In genomic region chr1:160291248-160292220, GRCh38 we compare ENCODE assay signal across 8 cellular contexts. TPM values are rescaled to one million over a fixed set of nuclear protein-coding genes. Genes with fewer than 3 reads are reported as not detected.
A peak's percentile ranks its signal among the peaks of the same experiment; 100 is the strongest.
DNase-seq lines count a peak whose midpoint lies in the region; ATAC-seq, FAIRE-seq and TF ChIP-seq lines count a peak whose summit lies in the region.

No MANE protein-coding gene starts in this region.

- FAIRE-seq in RCC 7860 (lab: Jason Lieb, UNC) = no peak

- no peaks in the 10 kb centered on the region for H4K20me1 ChIP-seq in neural cell (ENCODE audit: insufficient read depth)

- H3K9me3 ChIP-seq in neural cell (ENCODE audit: low read length) = no peaks in the 10 kb centered on the region
- H3K9me3 ChIP-seq in stomach = no peaks in the 10 kb centered on the region

- intact Hi-C loops in stomach (cut with DNase I; ENCODE audit: low total_unique reads) = loop anchor here (10.0 kb wide), 1 partner anchor 187 kb away; no protein-coding TSS in a partner anchor

- H3K27me3 ChIP-seq in neural cell (ENCODE audit: insufficient read depth, low read depth, low read length) (no peaks in the 10 kb centered on the region), stomach (no peaks in the 10 kb centered on the region)

- H3K27ac ChIP-seq in neural cell (ENCODE audit: low read length) (no peak overlapping the region), stomach (peak overlapping the region in 1 of 5 donors; percentile 48)

- H3K27ac Mint-ChIP-seq in activated T-cell treated with anti-CD3 and anti-CD28 coated beads, Interleukin-2, amount 50 U/mL, for 72 hours = no peak overlapping the region

- WGBS in stomach, 5 donors = 35 to 46% (median 41%) methylated on average over 11 of the region's 11 CpGs

- no peak overlapping the region for H2AFZ ChIP-seq in neural cell (ENCODE audit: low read depth, low read length)

- H3K4me3 Mint-ChIP-seq in activated T-cell treated with anti-CD3 and anti-CD28 coated beads, Interleukin-2, amount 50 U/mL, for 72 hours = no peak overlapping the region

- H3F3A ChIP-seq in neural cell (ENCODE audit: insufficient read depth, low read length, poor library complexity, severe bottlenecking) = no peaks in the 10 kb centered on the region

- H3K36me3 ChIP-seq in neural cell (ENCODE audit: insufficient read depth, low read length) = peaks cover 15% of the 10 kb centered on the region
- H3K36me3 ChIP-seq in stomach = peaks cover 72 to 89% (median 87%) of the 10 kb centered on the region in 4 donors

- TF ChIP-seq EP300 in neural cell (conservative IDR thresholded peaks at IDR 0.05; ENCODE audit: poor library complexity, severe bottlenecking) (no peak), stomach (IDR thresholded peaks at IDR 0.05) (no peak)

- DNase-seq in AML-193 (lab: John Stamatoyannopoulos, UW) = peak; percentile 39 to 50
- peak; percentile 70 to 76 for DNase-seq in Kasumi-1 (lab: John Stamatoyannopoulos, UW)
- DNase-seq in RCC 7860 (ENCODE audit: low spot score) = peak; percentile 39
- peak; percentile 53 to 64 for DNase-seq in activated T-cell treated with anti-CD3 and anti-CD28 coated beads, Interleukin-2, amount 50 U/mL, for 72 hours
- peak; percentile 76 for DNase-seq in fibroblast of mammary gland (ENCODE audit: low read depth)
- peak; percentile 71 for DNase-seq in stomach

- H3K36me3 Mint-ChIP-seq in activated T-cell treated with anti-CD3 and anti-CD28 coated beads, Interleukin-2, amount 50 U/mL, for 72 hours (ENCODE audit: insufficient read depth in 2 of 2) = peaks cover 10 to 32% of the 10 kb centered on the region in 2 donors

- peaks cover 7% of the 10 kb centered on the region for H3K4me1 Mint-ChIP-seq in activated T-cell treated with anti-CD3 and anti-CD28 coated beads, Interleukin-2, amount 50 U/mL, for 72 hours (ENCODE audit: low read depth)

- H3K4me3 ChIP-seq in fibroblast of mammary gland (ENCODE audit: control insufficient read depth, low read depth, low read length) = no peak overlapping the region
- H3K4me3 ChIP-seq in neural cell (ENCODE audit: low read length) = no peak overlapping the region
- H3K4me3 ChIP-seq in stomach = no peak overlapping the region

- H3K9ac ChIP-seq in neural cell (ENCODE audit: low read length) = no peak overlapping the region

- no peaks in the 10 kb centered on the region for H3K9me2 ChIP-seq in neural cell (ENCODE audit: insufficient read depth, low read length)

- no peaks in the 10 kb centered on the region for H3K27me3 Mint-ChIP-seq in activated T-cell treated with anti-CD3 and anti-CD28 coated beads, Interleukin-2, amount 50 U/mL, for 72 hours (ENCODE audit: low read depth)

- H3K79me2 ChIP-seq in neural cell (replicated peaks; ENCODE audit: insufficient read depth, low read length) = no peaks in the 10 kb centered on the region

- no peak overlapping the region for H3K4me2 ChIP-seq in neural cell (ENCODE audit: low read length)

- ATAC-seq in GM19035 (IDR thresholded peaks at IDR 0.05; ENCODE audit: unreplicated experiment) = peak; percentile 78
- ATAC-seq in activated T-cell treated with anti-CD3 and anti-CD28 coated beads, Interleukin-2, amount 50 U/mL, for 72 hours (replicated peaks in 1 of 2) = peak; percentile 91 to 93

- no peak for TF ChIP-seq POLR2A in stomach (IDR thresholded peaks at IDR 0.05)

- H3K9me3 Mint-ChIP-seq in activated T-cell treated with anti-CD3 and anti-CD28 coated beads, Interleukin-2, amount 50 U/mL, for 72 hours = no peaks in the 10 kb centered on the region

- peak; percentile 77 for TF ChIP-seq RAD21 in neural cell (conservative IDR thresholded peaks at IDR 0.05)

- H3K4me1 ChIP-seq in stomach = peaks cover 0 to 6% (median 0%) of the 10 kb centered on the region in 4 donors

- peak; percentile 80 for TF ChIP-seq CTCF in fibroblast of mammary gland (conservative IDR thresholded peaks at IDR 0.05; ENCODE audit: control insufficient read depth, insufficient read depth, low read depth, low read length)
- TF ChIP-seq CTCF in neural cell (IDR thresholded peaks at IDR 0.05; ENCODE audit: poor library complexity, severe bottlenecking) = peak; percentile 88
- peak in 5 of 7 experiments; percentile 74 to 86 (median 81) for TF ChIP-seq CTCF in stomach (IDR thresholded peaks at IDR 0.05)

TF ChIP-seq in neural cell, 6 proteins besides CTCF, POLR2A, EP300 and RAD21:
- TF ChIP-seq EZH2 (IDR thresholded peaks at IDR 0.05; ENCODE audit: borderline replicate concordance, insufficient read depth, low read length, poor library complexity, severe bottlenecking) (no peak), MXI1 (conservative IDR thresholded peaks at IDR 0.05; ENCODE audit: poor library complexity, severe bottlenecking) (peak; percentile 53), SMC3 (conservative IDR thresholded peaks at IDR 0.05; ENCODE audit: poor library complexity) (peak; percentile 91)

RNA-seq across cellular contexts. Expression of gene PEX19, which starts 6.6 kb away (rescaled TPM):
- total RNA-seq in activated T-cell treated with anti-CD3 and anti-CD28 coated beads, Interleukin-2, amount 50 U/mL, for 72 hours = 10 to 100 TPM; 48.8 to 49.1 TPM
- polyA plus RNA-seq in neural cell = 37.7 and 51.6 TPM in 2 replicates
- polyA minus RNA-seq in neural cell = 35.8 and 38.3 TPM in 2 replicates
- total RNA-seq in stomach = 100 to 1,000 TPM in 1 of 5 donors, 10 to 100 TPM in 3, 1 to 10 TPM in 1; 9.3 to 117 (median 56.0) TPM
- polyA plus RNA-seq in stomach = 10 to 100 TPM; 15.7 to 29.3 (median 25.4) TPM

RNA-seq across cellular contexts. Expression of gene DCAF8, which starts 29.2 kb away (rescaled TPM):
- 100 to 1,000 TPM; 246 to 280 TPM for total RNA-seq in activated T-cell treated with anti-CD3 and anti-CD28 coated beads, Interleukin-2, amount 50 U/mL, for 72 hours
- polyA plus RNA-seq in neural cell = 153 TPM in 2 replicates
- 117 and 129 TPM in 2 replicates for polyA minus RNA-seq in neural cell
- total RNA-seq in stomach = 100 to 1,000 TPM in 3 of 5 donors, 10 to 100 TPM in 2; 85.8 to 267 (median 148) TPM
- polyA plus RNA-seq in stomach = 10 to 100 TPM; 39.4 to 45.1 (median 40.7) TPM

RNA-seq across cellular contexts. Expression of gene COPA, which starts 51.5 kb away (rescaled TPM):
- 100 to 1,000 TPM; 198 to 201 TPM for total RNA-seq in activated T-cell treated with anti-CD3 and anti-CD28 coated beads, Interleukin-2, amount 50 U/mL, for 72 hours
- polyA plus RNA-seq in neural cell = 75.0 and 75.6 TPM in 2 replicates
- polyA minus RNA-seq in neural cell = 146 and 150 TPM in 2 replicates
- total RNA-seq in stomach = 100 to 1,000 TPM in 4 of 5 donors, 10 to 100 TPM in 1; 64.8 to 243 (median 124) TPM
- polyA plus RNA-seq in stomach = 10 to 100 TPM; 42.4 to 57.0 (median 49.2) TPM

RNA-seq across cellular contexts. Expression of gene NCSTN, which starts 51.6 kb away (rescaled TPM):
- total RNA-seq in activated T-cell treated with anti-CD3 and anti-CD28 coated beads, Interleukin-2, amount 50 U/mL, for 72 hours = 10 to 100 TPM; 65.2 to 66.3 TPM
- polyA plus RNA-seq in neural cell (21.0 and 26.8 TPM in 2 replicates), stomach (10 to 100 TPM; 14.5 to 37.0 (median 34.6) TPM)
- 47.0 and 47.6 TPM in 2 replicates for polyA minus RNA-seq in neural cell
- total RNA-seq in stomach = 100 to 1,000 TPM in 1 of 5 donors, 10 to 100 TPM in 4; 18.2 to 123 (median 71.0) TPM
